ENCODE assay signal across 18 cellular contexts in the genomic region with DNA sequence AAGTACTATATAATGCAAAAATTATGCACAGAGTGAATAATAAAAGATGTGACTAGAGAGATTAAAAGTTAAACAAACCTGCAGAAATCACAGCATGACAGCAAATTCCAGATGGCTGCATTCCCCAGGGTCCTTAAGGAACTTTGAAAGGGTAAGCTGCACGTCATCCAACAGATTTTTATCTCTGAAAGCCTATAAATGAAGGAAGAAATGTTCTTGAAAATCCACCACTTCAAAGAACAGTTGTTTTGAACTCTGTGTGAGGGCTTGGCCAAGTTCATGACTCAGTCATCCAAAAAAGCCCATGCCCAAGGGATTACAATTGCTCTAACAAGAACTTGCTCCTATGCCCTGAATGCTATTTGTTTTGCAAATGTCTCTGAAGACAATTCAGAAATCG.
A peak's percentile ranks its signal among the peaks of the same experiment; 100 is the strongest.
DNase-seq lines count a peak whose midpoint lies in the region; ATAC-seq, FAIRE-seq and TF ChIP-seq lines count a peak whose summit lies in the region.
"Had no signal": no experiment of that assay in that cellular context is flagged by ENCODE, and none has a peak within 500 bp of the region (broad histone marks: within the 10 kb centered on the region; RNA-seq: fewer than 3 reads in every experiment).

No MANE protein-coding gene starts in this region.

- no peak for TF ChIP-seq CTCF in GM23338 (conservative IDR thresholded peaks at IDR 0.05; ENCODE audit: low read depth in 2 of 2)
- no peak for TF ChIP-seq CTCF in prostate gland (IDR thresholded peaks at IDR 0.05)

- H3K27me3 ChIP-seq in GM23338 (ENCODE audit: insufficient read depth): no peaks in the 10 kb centered on the region
- H3K27me3 ChIP-seq in prostate gland (replicated peaks; ENCODE audit: insufficient read depth): no peaks in the 10 kb centered on the region

- H3K27ac ChIP-seq in GM23338 (ENCODE audit: low read depth): peak overlapping the region; percentile 87
- no peak overlapping the region for H3K27ac ChIP-seq in prostate gland
- H3K27ac ChIP-seq: WERI-Rb-1 had no signal

- intact Hi-C loops in prostate gland (cut with DNase I): no loop called here

- DNase-seq in GM23338 (ENCODE audit: low spot score): peak; percentile 50
- DNase-seq in NCI-H524 treated with DMSO at 0.1 percent for 48 hours (lab: John Stamatoyannopoulos, UW): peak; percentile 86
- DNase-seq in pons (ENCODE audit: low spot score): peak; percentile 9
- DNase-seq in NCI-H187 (lab: John Stamatoyannopoulos, UW): no peak
- DNase-seq in activated CD8-positive, alpha-beta memory T cell treated with anti-CD3 and anti-CD28 coated beads, Interleukin-2, amount 50 U/mL, for 4 hours: no peak
- DNase-seq in prostate gland (ENCODE audit: low spot score): no peak
- DNase-seq: activated CD8-positive, alpha-beta memory T cell treated with anti-CD3 and anti-CD28 coated beads, Interleukin-2, amount 10 ng/mL, durations not matched to agents 7 days and 5 days; natural killer cell; NCI-H1092 treated with DMSO at 0.1 percent for 48 hours; NCI-H510A; SHP77; WERI-Rb-1 had no signal

- no peaks in the 10 kb centered on the region for H3F3A ChIP-seq in GM23338 (replicated peaks; ENCODE audit: low read depth)

- no peaks in the 10 kb centered on the region for H3K79me2 ChIP-seq in GM23338 (replicated peaks; ENCODE audit: insufficient read depth)

- peaks cover 62% of the 10 kb centered on the region for H3K36me3 Mint-ChIP-seq in GM23338 (ENCODE audit: low read depth)
- H3K36me3 Mint-ChIP-seq: activated CD8-positive, alpha-beta memory T cell treated with anti-CD3 and anti-CD28 coated beads, Interleukin-2, amount 10 ng/mL, durations not matched to agents 7 days and 5 days; activated naive CD8-positive, alpha-beta T cell; IgD-negative memory B cell; natural killer cell had no signal

- H3K36me3 ChIP-seq in GM23338 (ENCODE audit: insufficient read depth) (no peaks in the 10 kb centered on the region), prostate gland (no peaks in the 10 kb centered on the region)
- H3K36me3 ChIP-seq: WERI-Rb-1 had no signal

- H3K4me3 ChIP-seq in GM23338: no peak overlapping the region
- no peak overlapping the region for H3K4me3 ChIP-seq in prostate gland

- H3K27ac Mint-ChIP-seq in GM23338: peak overlapping the region; percentile 31; the same call in 1 of the 2 replicates
- H3K27ac Mint-ChIP-seq: activated CD8-positive, alpha-beta memory T cell treated with anti-CD3 and anti-CD28 coated beads, Interleukin-2, amount 10 ng/mL, durations not matched to agents 7 days and 5 days; activated naive CD8-positive, alpha-beta T cell; dendritic cell treated with granulocyte-macrophage colony-stimulating factor and Interleukin-4, amounts not matched to agents 40 ng/mL and 50 ng/mL, for 4 days; IgD-negative memory B cell; natural killer cell had no signal

- H3K9me2 ChIP-seq in GM23338 (ENCODE audit: insufficient read depth): no peaks in the 10 kb centered on the region

- TF ChIP-seq POLR2A in prostate gland (IDR thresholded peaks at IDR 0.05): no peak

- FAIRE-seq in endometrium (lab: Jason Lieb, UNC): peak; percentile 99
- FAIRE-seq: frontal cortex had no signal

- peaks cover 18% of the 10 kb centered on the region for H3K27me3 Mint-ChIP-seq in GM23338 (ENCODE audit: insufficient read depth, low read depth, poor library complexity)
- H3K27me3 Mint-ChIP-seq: activated CD8-positive, alpha-beta memory T cell treated with anti-CD3 and anti-CD28 coated beads, Interleukin-2, amount 10 ng/mL, durations not matched to agents 7 days and 5 days; activated naive CD8-positive, alpha-beta T cell; dendritic cell treated with granulocyte-macrophage colony-stimulating factor and Interleukin-4, amounts not matched to agents 40 ng/mL and 50 ng/mL, for 4 days; IgD-negative memory B cell had no signal

- no peaks in the 10 kb centered on the region for H3K9me3 ChIP-seq in prostate gland

- H3K4me1 ChIP-seq in GM23338 (ENCODE audit: insufficient read depth) (peaks cover 18% of the 10 kb centered on the region), prostate gland (replicated peaks) (no peaks in the 10 kb centered on the region)

- no peaks in the 10 kb centered on the region for H4K20me1 ChIP-seq in GM23338 (replicated peaks; ENCODE audit: insufficient read depth)

- H3K9me3 Mint-ChIP-seq in GM23338: peaks cover 47% of the 10 kb centered on the region

- no peak overlapping the region for H2AFZ ChIP-seq in GM23338

- 1% methylated on average over 2 of the region's 2 CpGs for WGBS in prostate gland

- no peak overlapping the region for H3K4me3 Mint-ChIP-seq in GM23338
- H3K4me3 Mint-ChIP-seq: activated CD8-positive, alpha-beta memory T cell treated with anti-CD3 and anti-CD28 coated beads, Interleukin-2, amount 10 ng/mL, durations not matched to agents 7 days and 5 days; activated naive CD8-positive, alpha-beta T cell; dendritic cell treated with granulocyte-macrophage colony-stimulating factor and Interleukin-4, amounts not matched to agents 40 ng/mL and 50 ng/mL, for 4 days; IgD-negative memory B cell; natural killer cell had no signal

- ATAC-seq in GM23338 (no peak), GM19324 (IDR thresholded peaks at IDR 0.05; ENCODE audit: low FRiP score, unreplicated experiment) (no peak)
- ATAC-seq: activated CD8-positive, alpha-beta memory T cell treated with anti-CD3 and anti-CD28 coated beads, Interleukin-2, amount 10 ng/mL, durations not matched to agents 7 days and 5 days; natural killer cell had no signal

- H3K4me1 Mint-ChIP-seq in GM23338: peaks cover 20% of the 10 kb centered on the region
- H3K4me1 Mint-ChIP-seq: activated CD8-positive, alpha-beta memory T cell treated with anti-CD3 and anti-CD28 coated beads, Interleukin-2, amount 10 ng/mL, durations not matched to agents 7 days and 5 days; IgD-negative memory B cell; natural killer cell had no signal

- no peak overlapping the region for H3K4me2 ChIP-seq in GM23338

TF ChIP-seq in GM23338, 12 proteins besides CTCF, POLR2A, EP300 and RAD21:
- peak; percentile 72 for TF ChIP-seq NANOG (IDR thresholded peaks at IDR 0.05; ENCODE audit: borderline replicate concordance)
- TF ChIP-seq EZH2phosphoT487 (IDR thresholded peaks at IDR 0.05; ENCODE audit: unreplicated experiment): no peak
- no peak for TF ChIP-seq ZNF331 (CRISPR knock-in tag; IDR thresholded peaks at IDR 0.05; ENCODE audit: low read depth)

Comparison
In these comparisons a context has a peak if more than half of its experiments do, and no peak if none do; other contexts are left out.
1. DNase-seq: peak in GM23338 (single experiment), NCI-H524 treated with DMSO at 0.1 percent for 48 hours (single experiment) and pons (single experiment); none in NCI-H187 (0 of 2), activated CD8-positive, alpha-beta memory T cell treated with anti-CD3 and anti-CD28 coated beads, Interleukin-2, amount 50 U/mL, for 4 hours (single experiment) and prostate gland (single experiment).